ENCODE assay signal across 16 cellular contexts in genomic region chr10:122159159-122159970, GRCh38.
DNase-seq lines count a peak whose midpoint lies in the region; ATAC-seq, FAIRE-seq and TF ChIP-seq lines count a peak whose summit lies in the region.
"Had no signal": no experiment of that assay in that cellular context is flagged by ENCODE, and none has a peak within 500 bp of the region (broad histone marks: within the 10 kb centered on the region; RNA-seq: fewer than 3 reads in every experiment).

No MANE protein-coding gene starts in this region.

- FAIRE-seq in bronchial epithelial cell (lab: Jason Lieb, UNC) = peak; percentile 70

- H3K27me3 Mint-ChIP-seq in GM23338 (ENCODE audit: insufficient read depth, low read depth, poor library complexity) (peaks cover 34% of the 10 kb centered on the region), neural progenitor cell (ENCODE audit: insufficient read depth, low read depth) (peaks cover 1% of the 10 kb centered on the region)

- H3K27ac ChIP-seq in GM23338 (ENCODE audit: low read depth) (no peak overlapping the region), neural progenitor cell (no peak overlapping the region)
- H3K27ac ChIP-seq: thoracic aorta had no signal

- H3K4me3 Mint-ChIP-seq in GM23338 (no peak overlapping the region), neural progenitor cell (no peak overlapping the region)
- H3K4me3 Mint-ChIP-seq: activated naive CD8-positive, alpha-beta T cell treated with anti-CD3 and anti-CD28 coated beads, Interleukin-2, amount 10 ng/mL, durations not matched to agents 7 days and 5 days; activated T-cell treated with anti-CD3 and anti-CD28 coated beads, Interleukin-2, amount 50 U/mL, for 4 hours; mesothelial cell of epicardium had no signal

- H3K27ac Mint-ChIP-seq in GM23338 = no peak overlapping the region
- H3K27ac Mint-ChIP-seq in neural progenitor cell = peak overlapping the region; percentile 22
- H3K27ac Mint-ChIP-seq: activated naive CD8-positive, alpha-beta T cell treated with anti-CD3 and anti-CD28 coated beads, Interleukin-2, amount 10 ng/mL, durations not matched to agents 7 days and 5 days; mesothelial cell of epicardium had no signal

- H3K36me3 ChIP-seq in GM23338 (ENCODE audit: insufficient read depth) = no peaks in the 10 kb centered on the region
- H3K36me3 ChIP-seq in bronchial epithelial cell (ENCODE audit: control insufficient read depth, insufficient read depth, low read length) = peaks cover 7% of the 10 kb centered on the region
- no peaks in the 10 kb centered on the region for H3K36me3 ChIP-seq in neural progenitor cell
- H3K36me3 ChIP-seq: thoracic aorta had no signal

- TF ChIP-seq CTCF in GM23338 (conservative IDR thresholded peaks at IDR 0.05; ENCODE audit: low read depth in 2 of 2) = no peak
- TF ChIP-seq CTCF in bronchial epithelial cell (IDR thresholded peaks at IDR 0.05; ENCODE audit: insufficient read depth, low read length, severe bottlenecking) = no peak
- TF ChIP-seq CTCF in neural progenitor cell (IDR thresholded peaks at IDR 0.05) = no peak

- DNase-seq in GM23338 (ENCODE audit: low spot score) = peak; percentile 44
- peak; percentile 25 for DNase-seq in NCI-H1436 treated with DMSO at 0.1 percent for 48 hours (lab: John Stamatoyannopoulos, UW)
- DNase-seq in bronchial epithelial cell (ENCODE audit: low read depth) = no peak
- DNase-seq in neural progenitor cell (ENCODE audit: low spot score) = no peak
- DNase-seq: activated CD4-positive, alpha-beta T cell treated with anti-CD3 and anti-CD28 coated beads, Interleukin-2, amount 50 U/mL, for 48 hours; activated naive CD8-positive, alpha-beta T cell treated with anti-CD3 and anti-CD28 coated beads, Interleukin-2, amount 10 ng/mL, durations not matched to agents 7 days and 5 days; activated T-cell treated with anti-CD3 and anti-CD28 coated beads, Interleukin-2, amount 50 U/mL, for 4 hours; NCI-H774; stimulated activated CD4-positive, alpha-beta T cell treated with anti-CD3 and anti-CD28 coated beads, Interleukin-4, amount 100 ng/mL, for 1 hour; stimulated activated CD8-positive, alpha-beta memory T cell treated with anti-CD3 and anti-CD28 coated beads, Interleukin-4, amount 100 ng/mL, for 48 hours; SW 1271 had no signal

- H3K9ac ChIP-seq in neural progenitor cell = no peak overlapping the region

- no peak overlapping the region for H3K4me3 ChIP-seq in GM23338
- no peak overlapping the region for H3K4me3 ChIP-seq in bronchial epithelial cell (ENCODE audit: low read depth, low read length)
- no peak overlapping the region for H3K4me3 ChIP-seq in neural progenitor cell
- H3K4me3 ChIP-seq: thoracic aorta had no signal

- H3K9me2 ChIP-seq in GM23338 (ENCODE audit: insufficient read depth) = no peaks in the 10 kb centered on the region

- H3K4me1 ChIP-seq in GM23338 (ENCODE audit: insufficient read depth) (peaks cover 27% of the 10 kb centered on the region), neural progenitor cell (peaks cover 39% of the 10 kb centered on the region)

- no peak overlapping the region for H2AFZ ChIP-seq in GM23338
- H2AFZ ChIP-seq in neural progenitor cell (replicated peaks) = no peak overlapping the region

- ATAC-seq in GM23338 (no peak), SK-N-SH treated with all-trans-retinoic acid at 6 μM for 48 hours (no peak), HG03460 (IDR thresholded peaks at IDR 0.05; ENCODE audit: unreplicated experiment) (no peak), GM18519 (IDR thresholded peaks at IDR 0.05; ENCODE audit: low FRiP score, unreplicated experiment) (no peak)
- ATAC-seq: activated T-cell treated with anti-CD3 and anti-CD28 coated beads, Interleukin-2, amount 50 U/mL, for 4 hours had no signal

- no peaks in the 10 kb centered on the region for H3K9me3 Mint-ChIP-seq in GM23338
- H3K9me3 Mint-ChIP-seq in neural progenitor cell = no peaks in the 10 kb centered on the region
- H3K9me3 Mint-ChIP-seq: activated naive CD8-positive, alpha-beta T cell treated with anti-CD3 and anti-CD28 coated beads, Interleukin-2, amount 10 ng/mL, durations not matched to agents 7 days and 5 days; activated T-cell treated with anti-CD3 and anti-CD28 coated beads, Interleukin-2, amount 50 U/mL, for 4 hours; mesothelial cell of epicardium had no signal

- H3K4me1 Mint-ChIP-seq in GM23338 (peaks cover 62% of the 10 kb centered on the region), neural progenitor cell (peaks cover 59% of the 10 kb centered on the region)
- H3K4me1 Mint-ChIP-seq: activated naive CD8-positive, alpha-beta T cell treated with anti-CD3 and anti-CD28 coated beads, Interleukin-2, amount 10 ng/mL, durations not matched to agents 7 days and 5 days had no signal

- H3K27me3 ChIP-seq in GM23338 (ENCODE audit: insufficient read depth) = peaks cover 3% of the 10 kb centered on the region
- no peaks in the 10 kb centered on the region for H3K27me3 ChIP-seq in bronchial epithelial cell (ENCODE audit: control insufficient read depth, insufficient read depth, low read length)
- no peaks in the 10 kb centered on the region for H3K27me3 ChIP-seq in neural progenitor cell

- H3F3A ChIP-seq in GM23338 (replicated peaks; ENCODE audit: low read depth) (peaks cover 15% of the 10 kb centered on the region), neural progenitor cell (ENCODE audit: low read depth) (peaks cover 35% of the 10 kb centered on the region)

- no peaks in the 10 kb centered on the region; the same call in 1 of the 3 replicates for H3K36me3 Mint-ChIP-seq in GM23338 (ENCODE audit: low read depth)
- H3K36me3 Mint-ChIP-seq in neural progenitor cell = no peaks in the 10 kb centered on the region
- H3K36me3 Mint-ChIP-seq: activated naive CD8-positive, alpha-beta T cell treated with anti-CD3 and anti-CD28 coated beads, Interleukin-2, amount 10 ng/mL, durations not matched to agents 7 days and 5 days; mesothelial cell of epicardium had no signal

- H3K79me2 ChIP-seq in GM23338 (replicated peaks; ENCODE audit: insufficient read depth) (peaks cover 12% of the 10 kb centered on the region), neural progenitor cell (ENCODE audit: low read depth) (peaks cover 7% of the 10 kb centered on the region)

- H3K4me2 ChIP-seq in GM23338 (no peak overlapping the region), neural progenitor cell (peak overlapping the region; percentile 30)

- H4K20me1 ChIP-seq in GM23338 (replicated peaks; ENCODE audit: insufficient read depth) = no peaks in the 10 kb centered on the region; the same call in 1 of the 2 replicates
- H4K20me1 ChIP-seq in neural progenitor cell (ENCODE audit: low read depth) = peaks cover 5% of the 10 kb centered on the region

- no peaks in the 10 kb centered on the region for H3K9me3 ChIP-seq in neural progenitor cell (ENCODE audit: low read depth)
- H3K9me3 ChIP-seq: thoracic aorta had no signal

TF ChIP-seq in GM23338, 12 proteins besides CTCF, POLR2A, EP300 and RAD21 (continues in another document):
- TF ChIP-seq ETS1 (IDR thresholded peaks at IDR 0.05) = no peak

TF ChIP-seq in SK-N-SH treated with all-trans-retinoic acid at 6 μM for 48 hours, 23 proteins besides CTCF, POLR2A, EP300 and RAD21:
- TF ChIP-seq ARNTL (CRISPR knock-in tag; IDR thresholded peaks at IDR 0.05; ENCODE audit: borderline replicate concordance, low read depth) (no peak), GLIS3 (CRISPR knock-in tag; IDR thresholded peaks at IDR 0.05) (no peak), BACH2 (CRISPR knock-in tag; IDR thresholded peaks at IDR 0.05; ENCODE audit: borderline replicate concordance) (no peak), SNAI2 (CRISPR knock-in tag; IDR thresholded peaks at IDR 0.05) (no peak), CSDC2 (CRISPR knock-in tag; IDR thresholded peaks at IDR 0.05) (no peak), ZFP3 (CRISPR knock-in tag; IDR thresholded peaks at IDR 0.05) (no peak), TOX (CRISPR knock-in tag; IDR thresholded peaks at IDR 0.05; ENCODE audit: borderline replicate concordance) (no peak)
TF ChIP-seq in SK-N-SH treated with all-trans-retinoic acid at 6 μM for 48 hours: peak in this region for 0.

Comparison
In these comparisons a context has a peak if more than half of its experiments do, and no peak if none do; other contexts are left out.
1. DNase-seq: peak in GM23338 (single experiment) and NCI-H1436 treated with DMSO at 0.1 percent for 48 hours (single experiment); none in bronchial epithelial cell (single experiment) and neural progenitor cell (single experiment).